ENCODE assay signal across 32 cellular contexts in genomic region chr13:58682616-58683015, GRCh38.
"Had no signal": no experiment of that assay in that cellular context is flagged by ENCODE, and none has a peak within 500 bp of the region (broad histone marks: within the 10 kb centered on the region; RNA-seq: fewer than 3 reads in every experiment).

No MANE protein-coding gene starts in this region.

- H3K4me3 ChIP-seq: adrenal gland, ascending aorta, body of pancreas, breast epithelium, cardiac muscle cell had no signal

- H3K27me3 ChIP-seq: adrenal gland, ascending aorta, body of pancreas, brain microvascular endothelial cell, breast epithelium, cardiac muscle cell had no signal

- FAIRE-seq: astrocyte, bronchial epithelial cell had no signal

- H3K27ac ChIP-seq: adrenal gland, ascending aorta, body of pancreas, brain microvascular endothelial cell, breast epithelium, cardiac muscle cell had no signal

- H3K36me3 ChIP-seq: adrenal gland, ascending aorta, brain microvascular endothelial cell, breast epithelium, cardiac muscle cell had no signal

- DNase-seq: activated effector memory CD4-positive, alpha-beta T cell treated with anti-CD3 and anti-CD28 coated beads, Interleukin-2, amount 50 U/mL, for 16 hours; activated effector memory CD4-positive, alpha-beta T cell treated with Interleukin-2 at 50 U/mL for 16 hours; activated gamma-delta T cell; activated gamma-delta T cell treated with Interleukin-2 at 50 U/mL for 16 hours; activated naive CD4-positive, alpha-beta T cell; activated naive CD4-positive, alpha-beta T cell treated with anti-CD3 and anti-CD28 coated beads for 36 hours; activated naive CD4-positive, alpha-beta T cell treated with anti-CD3 and anti-CD28 coated beads, Interleukin-2, amount 10 ng/mL, durations not matched to agents 7 days and 5 days; activated naive CD4-positive, alpha-beta T cell treated with anti-CD3 and anti-CD28 coated beads, Interleukin-2, amount 50 U/mL, for 16 hours; activated naive CD4-positive, alpha-beta T cell treated with Interleukin-2 at 50 U/mL for 16 hours; activated naive CD8-positive, alpha-beta T cell treated with anti-CD3 and anti-CD28 coated beads for 36 hours; activated naive CD8-positive, alpha-beta T cell treated with anti-CD3 and anti-CD28 coated beads, Interleukin-2, amount 10 ng/mL, durations not matched to agents 7 days and 5 days; activated naive CD8-positive, alpha-beta T cell treated with anti-CD3 and anti-CD28 coated beads, Interleukin-2, amount 50 U/mL, for 24 hours; activated T-cell treated with anti-CD3 and anti-CD28 coated beads, Interleukin-2, amount 50 U/mL, for 4 hours; activated T-cell treated with anti-CD3 and anti-CD28 coated beads, Interleukin-2, amount 50 U/mL, for 48 hours; activated T-cell treated with anti-CD3 and anti-CD28 coated beads, Interleukin-2, amount 50 U/mL, for 72 hours; adrenal gland; amniotic stem cell; amygdala; anterior cingulate cortex; aorta; body of pancreas; brain microvascular endothelial cell; caudate nucleus; central memory CD4-positive, alpha-beta T cell; cerebellar nuclear complex had no signal

- H3K4me1 ChIP-seq: adrenal gland, ascending aorta, body of pancreas, breast epithelium had no signal

- ATAC-seq: activated naive CD4-positive, alpha-beta T cell treated with anti-CD3 and anti-CD28 coated beads, Interleukin-2, amount 50 U/mL, for 72 hours; activated naive CD8-positive, alpha-beta T cell treated with anti-CD3 and anti-CD28 coated beads, Interleukin-2, amount 50 U/mL, for 24 hours; activated T-cell treated with anti-CD3 and anti-CD28 coated beads, Interleukin-2, amount 50 U/mL, for 4 hours; activated T-cell treated with anti-CD3 and anti-CD28 coated beads, Interleukin-2, amount 50 U/mL, for 72 hours; activated T-helper 17 cell treated with anti-CD3 and anti-CD28 coated beads, Interleukin-2, amount 50 U/mL, for 72 hours; body of pancreas had no signal

- H3K9me3 ChIP-seq: adrenal gland, ascending aorta, body of pancreas had no signal
